In the genomic region with DNA sequence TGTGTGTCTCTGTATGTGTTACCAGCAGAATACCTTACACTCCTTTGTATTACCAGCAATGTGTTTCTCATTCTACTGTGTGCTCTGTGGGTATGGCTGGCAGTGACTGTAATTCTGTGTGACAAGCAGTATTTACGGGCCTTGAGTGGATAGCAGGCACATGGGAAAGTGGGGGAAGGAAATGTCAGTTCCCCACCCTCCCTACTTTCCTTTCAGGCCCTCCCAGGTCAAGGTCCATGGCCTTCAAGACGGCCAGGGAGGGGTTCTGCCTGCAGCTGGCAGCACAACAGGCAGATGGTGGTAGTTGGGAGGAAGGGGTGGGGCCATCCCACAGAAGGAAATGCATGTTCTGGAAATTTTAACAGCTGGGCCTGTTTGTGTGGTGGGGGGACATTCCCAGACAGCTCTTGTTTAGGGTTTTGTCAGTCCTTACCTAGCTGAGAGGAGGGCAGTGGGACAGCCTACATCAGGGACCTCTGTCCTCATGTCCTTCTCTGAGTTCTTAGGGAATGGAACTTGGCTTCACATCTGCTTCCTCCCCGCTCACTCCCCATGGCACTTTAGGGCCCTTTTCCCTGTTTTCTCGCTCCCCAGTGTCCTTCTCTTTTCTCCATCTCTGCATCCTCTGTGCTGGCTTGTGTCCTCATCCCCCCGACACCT, we compare ENCODE assay signal across 1 cellular context.
TF ChIP-seq lines count a peak whose summit lies in the region.

No MANE protein-coding gene starts in this region.

TF ChIP-seq in IMR-90, 13 proteins besides CTCF, POLR2A, EP300 and RAD21 (continued from another document):
- TF ChIP-seq NFE2L2 (IDR thresholded peaks at IDR 0.05; ENCODE audit: low read depth, low read length) (no peak), MAZ (IDR thresholded peaks at IDR 0.05; ENCODE audit: borderline replicate concordance, low read depth, low read length) (no peak), RFX5 (IDR thresholded peaks at IDR 0.05; ENCODE audit: low read depth, low read length) (no peak), BHLHE40 (IDR thresholded peaks at IDR 0.05; ENCODE audit: low read depth, low read length) (no peak)
